10 cellular contexts compared by ENCODE assay signal in the genomic region with DNA sequence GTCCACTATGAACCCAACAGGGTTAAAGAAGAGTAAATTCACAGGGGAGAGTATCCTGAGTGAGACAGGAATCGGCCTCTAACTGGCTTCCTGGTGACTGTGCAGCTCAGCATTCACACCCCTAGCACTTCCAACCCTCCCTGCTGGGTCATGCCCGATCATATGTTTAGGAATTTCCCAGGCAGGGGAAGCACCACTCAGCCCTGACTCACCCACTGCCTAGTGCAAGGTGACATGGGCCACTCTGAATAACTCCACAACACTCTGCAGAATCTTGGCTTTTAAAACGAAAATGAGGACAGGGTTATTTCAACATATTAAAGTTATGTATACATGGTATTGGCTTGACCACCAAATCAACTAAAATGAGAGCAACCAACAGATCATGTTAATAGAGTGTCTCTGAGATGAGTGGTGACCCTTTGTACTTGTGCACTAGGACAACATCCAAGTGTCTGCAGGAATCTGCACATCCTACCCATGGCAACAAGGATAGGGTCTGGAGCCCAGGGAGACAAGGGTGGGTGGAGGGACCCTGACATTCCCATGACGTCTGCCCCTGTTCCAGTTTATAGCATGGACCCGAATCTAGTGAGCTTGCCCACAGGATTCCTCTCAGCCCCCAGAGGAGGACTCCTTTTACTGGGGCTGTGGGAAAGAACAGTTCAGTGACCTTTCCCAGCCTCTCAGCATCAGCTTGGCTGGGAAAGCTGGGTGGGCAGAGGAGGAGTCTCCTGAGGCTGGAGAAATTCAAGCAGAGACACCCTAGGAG.
DNase-seq lines count a peak whose midpoint lies in the region; ATAC-seq, FAIRE-seq and TF ChIP-seq lines count a peak whose summit lies in the region.
"Had no signal": no experiment of that assay in that cellular context is flagged by ENCODE, and none has a peak within 500 bp of the region (broad histone marks: within the 10 kb centered on the region; RNA-seq: fewer than 3 reads in every experiment).

No MANE protein-coding gene starts in this region.

- CTCF ChIA-PET in SK-N-SH (lab: Yijun Ruan, JAX): interaction anchor here (1.0 kb wide), 1 partner anchor 11 kb away, joined by 3 read pairs; no protein-coding TSS in a partner anchor

- no peak overlapping the region for H2AFZ ChIP-seq in SK-N-SH (ENCODE audit: low read depth)

- H3K27me3 ChIP-seq in SK-N-SH (ENCODE audit: insufficient read depth): no peaks in the 10 kb centered on the region
- H3K27me3 ChIP-seq: pancreas had no signal

- no peaks in the 10 kb centered on the region for H3K9me3 ChIP-seq in SK-N-SH
- H3K9me3 ChIP-seq: pancreas had no signal

- no peaks in the 10 kb centered on the region for H3K79me2 ChIP-seq in SK-N-SH (ENCODE audit: insufficient read depth)

- ATAC-seq in HG03108 (IDR thresholded peaks at IDR 0.05; ENCODE audit: unreplicated experiment): no peak
- no peak for ATAC-seq in HG03520 (IDR thresholded peaks at IDR 0.05; ENCODE audit: unreplicated experiment)

- no peaks in the 10 kb centered on the region for H3K36me3 ChIP-seq in SK-N-SH (replicated peaks in 1 of 2; ENCODE audit: control insufficient read depth in 1 of 2, insufficient read depth in 2 of 2, low read length in 1 of 2)

- H3K4me2 ChIP-seq in SK-N-SH: peak overlapping the region; percentile 46; the same call in 1 of the 2 replicates

- no peak for DNase-seq in GM12892 (ENCODE audit: insufficient read length)
- no peak for DNase-seq in SK-N-SH
- DNase-seq in foreskin fibroblast: peak; percentile 99
- peak; percentile 44 for DNase-seq in pulmonary artery endothelial cell (ENCODE audit: low read depth, low spot score)
- DNase-seq in NCI-H2171 (lab: John Stamatoyannopoulos, UW): no peak
- no peak for DNase-seq in NCI-H524 (lab: John Stamatoyannopoulos, UW)
- DNase-seq: activated CD8-positive, alpha-beta memory T cell treated with anti-CD3 and anti-CD28 coated beads, Interleukin-2, amount 50 U/mL, for 48 hours had no signal

- H3K27ac ChIP-seq in SK-N-SH (ENCODE audit: low read depth in 2 of 2, low read length in 1 of 2): peak overlapping the region in 1 of 2 experiments; percentile 82; a peak in 2 of 4 replicates
- H3K27ac ChIP-seq: pancreas had no signal

- no peaks in the 10 kb centered on the region for H3K9me2 ChIP-seq in SK-N-SH

- no peak for TF ChIP-seq POLR2A in GM12892 (IDR thresholded peaks at IDR 0.05; ENCODE audit: low read depth, low read length)

- FAIRE-seq in GM12892 (lab: Jason Lieb, UNC): peak; percentile 73
- FAIRE-seq: pancreas had no signal

- TF ChIP-seq EP300 in SK-N-SH (IDR thresholded peaks at IDR 0.05; ENCODE audit: borderline replicate concordance in 1 of 2, low read depth in 1 of 2, low read length in 1 of 2): peak in 1 of 2 experiments; percentile 75; a peak in 2 of 4 replicates

- no peak for TF ChIP-seq RAD21 in SK-N-SH (IDR thresholded peaks at IDR 0.05; ENCODE audit: low read length)

- peak overlapping the region; percentile 26; the same call in 1 of the 2 replicates for H3K9ac ChIP-seq in SK-N-SH

- WGBS in SK-N-SH (ENCODE audit: low lambda C conversion rate): 22% methylated on average over 5 of the region's 5 CpGs

- peaks cover 12% of the 10 kb centered on the region for H3F3A ChIP-seq in SK-N-SH (replicated peaks; ENCODE audit: insufficient read depth)

- TF ChIP-seq CTCF in SK-N-SH (IDR thresholded peaks at IDR 0.05) (no peak), foreskin fibroblast (IDR thresholded peaks at IDR 0.05; ENCODE audit: low read depth, low read length) (no peak)

- no peaks in the 10 kb centered on the region for H4K20me1 ChIP-seq in SK-N-SH (ENCODE audit: insufficient read depth)

- POLR2A ChIA-PET in SK-N-SH (lab: Yijun Ruan, JAX): no interaction called here

- H3K4me3 ChIP-seq in SK-N-SH (ENCODE audit: low read depth in 2 of 2, low read length in 1 of 2) (no peak overlapping the region), foreskin fibroblast (ENCODE audit: low read depth in 1 of 2, low read length in 2 of 2) (no peak overlapping the region)
- H3K4me3 ChIP-seq: pancreas had no signal

- peaks cover 0 to 19% of the 10 kb centered on the region in 2 experiments; a peak in 3 of 4 replicates for H3K4me1 ChIP-seq in SK-N-SH (ENCODE audit: control insufficient read depth in 1 of 2, insufficient read depth in 2 of 2, low read depth in 1 of 2, low read length in 1 of 2)
- H3K4me1 ChIP-seq: pancreas had no signal

TF ChIP-seq in SK-N-SH, 30 proteins besides CTCF, POLR2A, EP300 and RAD21 (continues in another document):
- TF ChIP-seq FOSL2 (IDR thresholded peaks at IDR 0.05; ENCODE audit: borderline replicate concordance, low read depth): peak; percentile 92
- TF ChIP-seq JUND (IDR thresholded peaks at IDR 0.05): peak; percentile 80
- peak; percentile 84 for TF ChIP-seq TCF12 (IDR thresholded peaks at IDR 0.05)
- peak; percentile 31; the same call in 1 of the 2 replicates for TF ChIP-seq USF1 (IDR thresholded peaks at IDR 0.05; ENCODE audit: borderline replicate concordance, low read depth)
- TF ChIP-seq SMC3 (IDR thresholded peaks at IDR 0.05; ENCODE audit: low read depth, low read length): no peak
- TF ChIP-seq TAF1 (IDR thresholded peaks at IDR 0.05; ENCODE audit: borderline replicate concordance, low read depth, low read length): no peak
- no peak for TF ChIP-seq ELF1 (IDR thresholded peaks at IDR 0.05)
- peak; percentile 88 for TF ChIP-seq RXRA (IDR thresholded peaks at IDR 0.05; ENCODE audit: borderline replicate concordance, low read depth)
- TF ChIP-seq, protein P1, sequence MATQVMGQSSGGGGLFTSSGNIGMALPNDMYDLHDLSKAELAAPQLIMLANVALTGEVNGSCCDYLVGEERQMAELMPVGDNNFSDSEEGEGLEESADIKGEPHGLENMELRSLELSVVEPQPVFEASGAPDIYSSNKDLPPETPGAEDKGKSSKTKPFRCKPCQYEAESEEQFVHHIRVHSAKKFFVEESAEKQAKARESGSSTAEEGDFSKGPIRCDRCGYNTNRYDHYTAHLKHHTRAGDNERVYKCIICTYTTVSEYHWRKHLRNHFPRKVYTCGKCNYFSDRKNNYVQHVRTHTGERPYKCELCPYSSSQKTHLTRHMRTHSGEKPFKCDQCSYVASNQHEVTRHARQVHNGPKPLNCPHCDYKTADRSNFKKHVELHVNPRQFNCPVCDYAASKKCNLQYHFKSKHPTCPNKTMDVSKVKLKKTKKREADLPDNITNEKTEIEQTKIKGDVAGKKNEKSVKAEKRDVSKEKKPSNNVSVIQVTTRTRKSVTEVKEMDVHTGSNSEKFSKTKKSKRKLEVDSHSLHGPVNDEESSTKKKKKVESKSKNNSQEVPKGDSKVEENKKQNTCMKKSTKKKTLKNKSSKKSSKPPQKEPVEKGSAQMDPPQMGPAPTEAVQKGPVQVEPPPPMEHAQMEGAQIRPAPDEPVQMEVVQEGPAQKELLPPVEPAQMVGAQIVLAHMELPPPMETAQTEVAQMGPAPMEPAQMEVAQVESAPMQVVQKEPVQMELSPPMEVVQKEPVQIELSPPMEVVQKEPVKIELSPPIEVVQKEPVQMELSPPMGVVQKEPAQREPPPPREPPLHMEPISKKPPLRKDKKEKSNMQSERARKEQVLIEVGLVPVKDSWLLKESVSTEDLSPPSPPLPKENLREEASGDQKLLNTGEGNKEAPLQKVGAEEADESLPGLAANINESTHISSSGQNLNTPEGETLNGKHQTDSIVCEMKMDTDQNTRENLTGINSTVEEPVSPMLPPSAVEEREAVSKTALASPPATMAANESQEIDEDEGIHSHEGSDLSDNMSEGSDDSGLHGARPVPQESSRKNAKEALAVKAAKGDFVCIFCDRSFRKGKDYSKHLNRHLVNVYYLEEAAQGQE (IDR thresholded peaks at IDR 0.05; ENCODE audit: low read depth, low read length): peak; percentile 36; the same call in 1 of the 2 replicates
- peak; percentile 63 for TF ChIP-seq PBX3 (IDR thresholded peaks at IDR 0.05)
- no peak for TF ChIP-seq NRF1 (IDR thresholded peaks at IDR 0.05; ENCODE audit: low read depth, low read length)
- TF ChIP-seq, protein P2, sequence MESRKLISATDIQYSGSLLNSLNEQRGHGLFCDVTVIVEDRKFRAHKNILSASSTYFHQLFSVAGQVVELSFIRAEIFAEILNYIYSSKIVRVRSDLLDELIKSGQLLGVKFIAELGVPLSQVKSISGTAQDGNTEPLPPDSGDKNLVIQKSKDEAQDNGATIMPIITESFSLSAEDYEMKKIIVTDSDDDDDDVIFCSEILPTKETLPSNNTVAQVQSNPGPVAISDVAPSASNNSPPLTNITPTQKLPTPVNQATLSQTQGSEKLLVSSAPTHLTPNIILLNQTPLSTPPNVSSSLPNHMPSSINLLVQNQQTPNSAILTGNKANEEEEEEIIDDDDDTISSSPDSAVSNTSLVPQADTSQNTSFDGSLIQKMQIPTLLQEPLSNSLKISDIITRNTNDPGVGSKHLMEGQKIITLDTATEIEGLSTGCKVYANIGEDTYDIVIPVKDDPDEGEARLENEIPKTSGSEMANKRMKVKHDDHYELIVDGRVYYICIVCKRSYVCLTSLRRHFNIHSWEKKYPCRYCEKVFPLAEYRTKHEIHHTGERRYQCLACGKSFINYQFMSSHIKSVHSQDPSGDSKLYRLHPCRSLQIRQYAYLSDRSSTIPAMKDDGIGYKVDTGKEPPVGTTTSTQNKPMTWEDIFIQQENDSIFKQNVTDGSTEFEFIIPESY (IDR thresholded peaks at IDR 0.05; ENCODE audit: borderline replicate concordance, low read depth): peak; percentile 33; the same call in 1 of the 2 replicates
- peak; percentile 51; the same call in 1 of the 2 replicates for TF ChIP-seq NFIC (IDR thresholded peaks at IDR 0.05; ENCODE audit: borderline replicate concordance)
- TF ChIP-seq, protein P3, sequence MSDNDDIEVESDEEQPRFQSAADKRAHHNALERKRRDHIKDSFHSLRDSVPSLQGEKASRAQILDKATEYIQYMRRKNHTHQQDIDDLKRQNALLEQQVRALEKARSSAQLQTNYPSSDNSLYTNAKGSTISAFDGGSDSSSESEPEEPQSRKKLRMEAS (IDR thresholded peaks at IDR 0.05; ENCODE audit: low read depth): peak; percentile 71

Comparison
In these comparisons a context has a peak if more than half of its experiments do, and no peak if none do; other contexts are left out.
1. DNase-seq: peak in foreskin fibroblast (2 of 2) and pulmonary artery endothelial cell (single experiment); none in GM12892 (single experiment), SK-N-SH (single experiment), NCI-H2171 (single experiment) and NCI-H524 (0 of 2).